15 cellular contexts compared by ENCODE assay signal in genomic region chr11:97732011-97732632, GRCh38.
A peak's percentile ranks its signal among the peaks of the same experiment; 100 is the strongest.
DNase-seq lines count a peak whose midpoint lies in the region; TF ChIP-seq lines count a peak whose summit lies in the region.
"Had no signal": no experiment of that assay in that cellular context is flagged by ENCODE, and none has a peak within 500 bp of the region (broad histone marks: within the 10 kb centered on the region; RNA-seq: fewer than 3 reads in every experiment).

No MANE protein-coding gene starts in this region.

- no peak overlapping the region for H2BK5ac ChIP-seq in mesenchymal stem cell (ENCODE audit: low read depth, low read length, poor library complexity, severe bottlenecking)

- no peaks in the 10 kb centered on the region for H3K9me3 ChIP-seq in mesenchymal stem cell (ENCODE audit: control insufficient read depth, low read length)

- H3K27ac ChIP-seq in KMS-11, result peak overlapping the region; percentile 20; the same call in 1 of the 2 replicates
- peak overlapping the region; percentile 87 for H3K27ac ChIP-seq in mesenchymal stem cell (ENCODE audit: low read length, poor library complexity, severe bottlenecking)
- H3K27ac ChIP-seq: C4-2B had no signal

- in situ Hi-C loops in Caki2 (cut with HindIII; ENCODE audit: low pct_unique_long_range_greater_than_20kb, low sequenced_read_pairs), result no loop called here

- no peaks in the 10 kb centered on the region for H3K79me1 ChIP-seq in mesenchymal stem cell (replicated peaks; ENCODE audit: low read length, poor library complexity, severe bottlenecking)

- peak overlapping the region in 1 of 2 experiments; percentile 11 for H3K18ac ChIP-seq in mesenchymal stem cell (ENCODE audit: low read depth in 1 of 2, low read length in 2 of 2)

- H3K79me2 ChIP-seq in KMS-11 (ENCODE audit: insufficient read depth, low read depth), result no peaks in the 10 kb centered on the region

- H3K4me3 ChIP-seq in KMS-11 (IDR thresholded peaks at IDR 0.05; ENCODE audit: insufficient read depth, low read depth, low read length), result no peak overlapping the region
- H3K4me3 ChIP-seq in epithelial cell of esophagus (ENCODE audit: low read length), result no peak overlapping the region
- H3K4me3 ChIP-seq in mesenchymal stem cell (ENCODE audit: insufficient read depth in 1 of 2, low read depth in 1 of 2, low read length in 2 of 2), result no peak overlapping the region
- H3K4me3 ChIP-seq: GM23338 had no signal

- WGBS in mesenchymal stem cell, result 100% methylated on average over 1 of the region's 1 CpG

- no peaks in the 10 kb centered on the region for H4K20me1 ChIP-seq in KMS-11 (ENCODE audit: insufficient read depth)

- H3K27me3 ChIP-seq in KMS-11 (ENCODE audit: insufficient read depth, low read depth), result no peaks in the 10 kb centered on the region
- no peaks in the 10 kb centered on the region for H3K27me3 ChIP-seq in mesenchymal stem cell (ENCODE audit: control insufficient read depth in 1 of 2, insufficient read depth in 1 of 2, low read length in 2 of 2)

- H4K91ac ChIP-seq in mesenchymal stem cell (ENCODE audit: low read length), result no peak overlapping the region

- H4K8ac ChIP-seq in mesenchymal stem cell (ENCODE audit: low read length), result no peak overlapping the region

- no peak overlapping the region for H2BK15ac ChIP-seq in mesenchymal stem cell (ENCODE audit: low read depth, poor library complexity, severe bottlenecking)

- H2AFZ ChIP-seq in KMS-11 (ENCODE audit: low read depth) (peak overlapping the region; percentile 14; the same call in 1 of the 2 replicates), mesenchymal stem cell (ENCODE audit: low read depth, low read length) (no peak overlapping the region)
- H2AFZ ChIP-seq: GM23338 had no signal

- H3K4me2 ChIP-seq in KMS-11 (0 out of 2 replicates have a peak overlapping the region, but pooled peaks have one; percentile 33), mesenchymal stem cell (ENCODE audit: low read length, poor library complexity, severe bottlenecking) (no peak overlapping the region)
- H3K4me2 ChIP-seq: GM23338 had no signal

- peak overlapping the region; percentile 79 for H2AK5ac ChIP-seq in mesenchymal stem cell (ENCODE audit: low read length, severe bottlenecking)

- no peak overlapping the region for H3K23ac ChIP-seq in mesenchymal stem cell (ENCODE audit: low read length in 2 of 2)

- H3K4me1 ChIP-seq in KMS-11 (ENCODE audit: low read depth, poor library complexity, severe bottlenecking) (peaks cover 22% of the 10 kb centered on the region), mesenchymal stem cell (ENCODE audit: control insufficient read depth, insufficient read depth, low read depth, low read length) (peaks cover 4% of the 10 kb centered on the region)

- no peak overlapping the region for H2BK12ac ChIP-seq in mesenchymal stem cell (ENCODE audit: low read length in 2 of 2)

- H2BK120ac ChIP-seq in mesenchymal stem cell (ENCODE audit: low read depth, low read length), result no peak overlapping the region

- peak; percentile 14 for DNase-seq in Caki2 (ENCODE audit: low read depth)
- DNase-seq in epithelial cell of esophagus (ENCODE audit: low read depth), result peak; percentile 40
- DNase-seq in mesenchymal stem cell, result no peak
- DNase-seq in NCI-H226, result no peak
- DNase-seq in activated T-cell treated with anti-CD3 and anti-CD28 coated beads for 4 hours, result no peak
- DNase-seq in germinal center (ENCODE audit: low spot score), result no peak
- no peak for DNase-seq in middle frontal gyrus (ENCODE audit: extremely low spot score, low spot score)
- DNase-seq: NCI-H1417 treated with DMSO at 0.1 percent for 48 hours; NCI-H1930; NCI-H69; NK-92 treated with Interleukin-12 subunit alpha and Interleukin-12 subunit beta, amount 100 ng/mL, for 24 hours; RPMI8226 had no signal

- TF ChIP-seq CTCF in KMS-11 (conservative IDR thresholded peaks at IDR 0.05; ENCODE audit: low read depth, low read length) (no peak), epithelial cell of esophagus (IDR thresholded peaks at IDR 0.05; ENCODE audit: insufficient read depth, low read depth, low read length, missing control alignments) (no peak)

- H3K36me3 ChIP-seq in KMS-11 (ENCODE audit: insufficient read depth), result no peaks in the 10 kb centered on the region
- H3K36me3 ChIP-seq in mesenchymal stem cell (ENCODE audit: control insufficient read depth in 1 of 2, insufficient read depth in 2 of 2, low read depth in 1 of 2, low read length in 2 of 2), result no peaks in the 10 kb centered on the region

- H3K14ac ChIP-seq in mesenchymal stem cell (ENCODE audit: low read length in 2 of 2), result no peak overlapping the region

- no peak overlapping the region for H3K4ac ChIP-seq in mesenchymal stem cell (ENCODE audit: low read depth in 1 of 2, low read length in 2 of 2)

- no peak overlapping the region for H3K9ac ChIP-seq in KMS-11
- no peak overlapping the region for H3K9ac ChIP-seq in mesenchymal stem cell (ENCODE audit: low read length)

Comparison
In these comparisons a context has a peak if more than half of its experiments do, and no peak if none do; other contexts are left out.
1. DNase-seq: peak in Caki2 (single experiment) and epithelial cell of esophagus (single experiment); none in mesenchymal stem cell (single experiment), NCI-H226 (single experiment), activated T-cell treated with anti-CD3 and anti-CD28 coated beads for 4 hours (single experiment), germinal center (single experiment) and middle frontal gyrus (single experiment).